2 cellular contexts compared by ENCODE assay signal in genomic region chr21:35909456-35910178, GRCh38.
TF ChIP-seq lines count a peak whose summit lies in the region.

No MANE protein-coding gene starts in this region.

TF ChIP-seq in HCT116, 20 proteins besides CTCF, POLR2A, EP300 and RAD21:
- TF ChIP-seq EZH2phosphoT487 (IDR thresholded peaks at IDR 0.05; ENCODE audit: borderline replicate concordance), result no peak
- TF ChIP-seq POLR2AphosphoS5 (IDR thresholded peaks at IDR 0.05; ENCODE audit: low read depth, low read length), result no peak
- no peak for TF ChIP-seq CEBPB (IDR thresholded peaks at IDR 0.05; ENCODE audit: low read depth)
- TF ChIP-seq ELF1 (IDR thresholded peaks at IDR 0.05; ENCODE audit: borderline replicate concordance, low read depth), result no peak
- TF ChIP-seq SP1 (IDR thresholded peaks at IDR 0.05; ENCODE audit: low read depth), result no peak
- no peak for TF ChIP-seq TCF7L2 (IDR thresholded peaks at IDR 0.05; ENCODE audit: borderline replicate concordance, extremely low read depth, insufficient read depth, insufficient read length)
- no peak for TF ChIP-seq ZBTB33 (IDR thresholded peaks at IDR 0.05; ENCODE audit: extremely low read depth, insufficient replicate concordance, low read length)
- TF ChIP-seq REST (IDR thresholded peaks at IDR 0.05; ENCODE audit: low read depth), result no peak
- TF ChIP-seq ZFX (IDR thresholded peaks at IDR 0.05), result no peak
- no peak for TF ChIP-seq CBX3 (IDR thresholded peaks at IDR 0.05; ENCODE audit: low read depth)
- TF ChIP-seq EZH2 (IDR thresholded peaks at IDR 0.05), result no peak
TF ChIP-seq in HCT116: peak in this region for 0.

TF ChIP-seq in K562, 482 proteins besides CTCF, POLR2A, EP300 and RAD21:
- TF ChIP-seq TFE3 (CRISPR knock-in tag; IDR thresholded peaks at IDR 0.05), result peak; percentile 83
- TF ChIP-seq NFYB (IDR thresholded peaks at IDR 0.05; ENCODE audit: extremely low read depth, insufficient read length), result peak; percentile 70
- no peak for TF ChIP-seq PHF8 (IDR thresholded peaks at IDR 0.05; ENCODE audit: borderline replicate concordance, low read length)
- peak; percentile 49; the same call in 1 of the 2 replicates for TF ChIP-seq RAD51 (IDR thresholded peaks at IDR 0.05; ENCODE audit: borderline replicate concordance, low read depth)
- TF ChIP-seq USF2 (CRISPR knock-in tag; IDR thresholded peaks at IDR 0.05), result peak; percentile 46
TF ChIP-seq in K562: peak in this region for 4.
